Comparison of ENCODE assay signal across 10 cellular contexts in genomic region chr2:162839419-162839818, GRCh38. TPM values are rescaled to one million over a fixed set of nuclear protein-coding genes. Genes with fewer than 3 reads are reported as not detected.
DNase-seq lines count a peak whose midpoint lies in the region; ATAC-seq and TF ChIP-seq lines count a peak whose summit lies in the region.
"Had no signal": no experiment of that assay in that cellular context is flagged by ENCODE, and none has a peak within 500 bp of the region (broad histone marks: within the 10 kb centered on the region; RNA-seq: fewer than 3 reads in every experiment).

No MANE protein-coding gene starts in this region.

- no peaks in the 10 kb centered on the region for H3K9me3 ChIP-seq in neural cell (ENCODE audit: low read length)
- H3K9me3 ChIP-seq in tibial nerve: no peaks in the 10 kb centered on the region

- ATAC-seq in HG02938 (IDR thresholded peaks at IDR 0.05; ENCODE audit: unreplicated experiment): no peak
- no peak for ATAC-seq in GM21717 (IDR thresholded peaks at IDR 0.05; ENCODE audit: unreplicated experiment)

- in situ Hi-C loops in astrocyte of the cerebellum (cut with HindIII; ENCODE audit: low sequenced_read_pairs): no loop called here

- no peak for TF ChIP-seq POLR2A in tibial nerve (IDR thresholded peaks at IDR 0.05)

- H3K27ac ChIP-seq in neural cell (ENCODE audit: low read length): peak overlapping the region; percentile 87
- H3K27ac ChIP-seq in tibial nerve: no peak overlapping the region

- H4K20me1 ChIP-seq in neural cell (ENCODE audit: insufficient read depth): no peaks in the 10 kb centered on the region

- CTCF ChIA-PET in activated CD4-positive, alpha-beta T cell treated with anti-CD3 and anti-CD28 coated beads, Interleukin-2, amount 10 ng/mL, durations not matched to agents 7 days and 5 days (lab: Charles Lee): no interaction called here

- no peaks in the 10 kb centered on the region for H3K36me3 ChIP-seq in neural cell (ENCODE audit: insufficient read depth, low read length)
- H3K36me3 ChIP-seq in tibial nerve: no peaks in the 10 kb centered on the region

- no peaks in the 10 kb centered on the region for H3K9me2 ChIP-seq in neural cell (ENCODE audit: insufficient read depth, low read length)

- H3K27ac Mint-ChIP-seq in activated CD4-positive, alpha-beta T cell treated with anti-CD3 and anti-CD28 coated beads, Interleukin-2, amount 10 ng/mL, durations not matched to agents 7 days and 5 days: no peak overlapping the region

- H3K4me1 Mint-ChIP-seq in activated CD4-positive, alpha-beta T cell treated with anti-CD3 and anti-CD28 coated beads, Interleukin-2, amount 10 ng/mL, durations not matched to agents 7 days and 5 days: no peaks in the 10 kb centered on the region

- no peaks in the 10 kb centered on the region for H3K36me3 Mint-ChIP-seq in activated CD4-positive, alpha-beta T cell treated with anti-CD3 and anti-CD28 coated beads, Interleukin-2, amount 10 ng/mL, durations not matched to agents 7 days and 5 days (ENCODE audit: low read depth)

- POLR2A ChIA-PET in activated CD4-positive, alpha-beta T cell treated with anti-CD3 and anti-CD28 coated beads, Interleukin-2, amount 10 ng/mL, durations not matched to agents 7 days and 5 days (lab: Charles Lee): no interaction called here

- H3F3A ChIP-seq in neural cell (ENCODE audit: insufficient read depth, low read length, poor library complexity, severe bottlenecking): no peaks in the 10 kb centered on the region

- TF ChIP-seq EP300 in neural cell (conservative IDR thresholded peaks at IDR 0.05; ENCODE audit: poor library complexity, severe bottlenecking): no peak
- no peak for TF ChIP-seq EP300 in tibial nerve (IDR thresholded peaks at IDR 0.05)

- TF ChIP-seq CTCF in astrocyte of the cerebellum (IDR thresholded peaks at IDR 0.05; ENCODE audit: low read depth, low read length, missing control alignments) (no peak), neural cell (IDR thresholded peaks at IDR 0.05; ENCODE audit: poor library complexity, severe bottlenecking) (no peak), tibial nerve (IDR thresholded peaks at IDR 0.05) (no peak)

- peaks cover 0 to 19% (median 0%) of the 10 kb centered on the region in 4 donors for H3K4me1 ChIP-seq in tibial nerve

- H2AFZ ChIP-seq in neural cell (ENCODE audit: low read depth, low read length): peak overlapping the region; percentile 87

- 3 to 5% methylated on average over 16 to 19 of the region's 19 CpGs for WGBS in tibial nerve, 2 donors

- peak overlapping the region; percentile 86 for H3K9ac ChIP-seq in neural cell (ENCODE audit: low read length)

- peaks cover 14% of the 10 kb centered on the region for H3K79me2 ChIP-seq in neural cell (replicated peaks; ENCODE audit: insufficient read depth, low read length)

- no peaks in the 10 kb centered on the region for H3K9me3 Mint-ChIP-seq in activated CD4-positive, alpha-beta T cell treated with anti-CD3 and anti-CD28 coated beads, Interleukin-2, amount 10 ng/mL, durations not matched to agents 7 days and 5 days

- no peak overlapping the region for H3K4me3 Mint-ChIP-seq in activated CD4-positive, alpha-beta T cell treated with anti-CD3 and anti-CD28 coated beads, Interleukin-2, amount 10 ng/mL, durations not matched to agents 7 days and 5 days

- TF ChIP-seq RAD21 in neural cell (conservative IDR thresholded peaks at IDR 0.05): no peak

- H3K4me2 ChIP-seq in neural cell (ENCODE audit: low read length): peak overlapping the region; percentile 79

- peaks cover 13% of the 10 kb centered on the region for H3K27me3 Mint-ChIP-seq in activated CD4-positive, alpha-beta T cell treated with anti-CD3 and anti-CD28 coated beads, Interleukin-2, amount 10 ng/mL, durations not matched to agents 7 days and 5 days

- H3K27me3 ChIP-seq in neural cell (ENCODE audit: insufficient read depth, low read depth, low read length) (peaks cover 6% of the 10 kb centered on the region), tibial nerve (peaks cover 0 to 23% of the 10 kb centered on the region in 2 donors)

- DNase-seq in DMS53 (lab: John Stamatoyannopoulos, UW) (peak; percentile 85), NCI-H2107 treated with DMSO at 0.1 percent for 48 hours (lab: John Stamatoyannopoulos, UW; ENCODE audit: unreplicated experiment) (peak; percentile 66), astrocyte of the cerebellum (ENCODE audit: low read depth) (no peak), tibial nerve (ENCODE audit: low spot score in 2 of 2) (no peak)
- DNase-seq in activated CD4-positive, alpha-beta T cell treated with anti-CD3 and anti-CD28 coated beads, Interleukin-2, amount 10 ng/mL, durations not matched to agents 7 days and 5 days: no peak
- DNase-seq: Karpas-422, SW 1271 had no signal

- H3K4me3 ChIP-seq in astrocyte of the cerebellum (ENCODE audit: low read depth, low read length) (peak overlapping the region; percentile 33), neural cell (ENCODE audit: low read length) (peak overlapping the region; percentile 76), tibial nerve (peak overlapping the region in 1 of 4 donors; percentile 30)

TF ChIP-seq in neural cell, 6 proteins besides CTCF, POLR2A, EP300 and RAD21:
- peak; percentile 23 for TF ChIP-seq POLR2AphosphoS5 (IDR thresholded peaks at IDR 0.05)
- TF ChIP-seq EZH2 (IDR thresholded peaks at IDR 0.05; ENCODE audit: borderline replicate concordance, insufficient read depth, low read length, poor library complexity, severe bottlenecking): no peak
- peak; percentile 60 for TF ChIP-seq MXI1 (conservative IDR thresholded peaks at IDR 0.05; ENCODE audit: poor library complexity, severe bottlenecking)

RNA-seq across cellular contexts. Expression of gene KCNH7, which starts 0.9 kb away (rescaled TPM):
- 5.4 and 6.3 TPM in 2 replicates for polyA plus RNA-seq in neural cell
- polyA minus RNA-seq in neural cell: 69.6 and 84.2 TPM in 2 replicates
- total RNA-seq in activated CD4-positive, alpha-beta T cell treated with anti-CD3 and anti-CD28 coated beads, Interleukin-2, amount 10 ng/mL, durations not matched to agents 7 days and 5 days: not detected
- total RNA-seq in tibial nerve: not detected

Comparison
In these comparisons a context has a peak if more than half of its experiments do, and no peak if none do; other contexts are left out.
1. DNase-seq: peak in DMS53 (single experiment) and NCI-H2107 treated with DMSO at 0.1 percent for 48 hours (single experiment); none in astrocyte of the cerebellum (single experiment), activated CD4-positive, alpha-beta T cell treated with anti-CD3 and anti-CD28 coated beads, Interleukin-2, amount 10 ng/mL, durations not matched to agents 7 days and 5 days (single experiment) and tibial nerve (0 of 2).